In genomic region chr3:157086775-157087174, GRCh38 we compare ENCODE assay signal across 1 cellular context.
TF ChIP-seq lines count a peak whose summit lies in the region.

No MANE protein-coding gene starts in this region.

TF ChIP-seq in GM23338, 12 proteins besides CTCF, POLR2A, EP300 and RAD21 (continued from another document):
- TF ChIP-seq ZNF462 (CRISPR knock-in tag; IDR thresholded peaks at IDR 0.05) = no peak
- TF ChIP-seq EZH2phosphoT487 (IDR thresholded peaks at IDR 0.05; ENCODE audit: unreplicated experiment) = no peak
- no peak for TF ChIP-seq NANOG (IDR thresholded peaks at IDR 0.05; ENCODE audit: borderline replicate concordance)
- TF ChIP-seq CREB1 (CRISPR knock-in tag; IDR thresholded peaks at IDR 0.05; ENCODE audit: low read depth) = no peak
- TF ChIP-seq JUNB (IDR thresholded peaks at IDR 0.05; ENCODE audit: unreplicated experiment) = no peak
- TF ChIP-seq REST (IDR thresholded peaks at IDR 0.05; ENCODE audit: unreplicated experiment) = no peak
- no peak for TF ChIP-seq EZH2 (IDR thresholded peaks at IDR 0.05; ENCODE audit: low read depth, unreplicated experiment)
- TF ChIP-seq ZNF114 (CRISPR knock-in tag; IDR thresholded peaks at IDR 0.05) = no peak
